8 cellular contexts compared by ENCODE assay signal in genomic region chr19:12550951-12551832, GRCh38. TPM values are rescaled to one million over a fixed set of nuclear protein-coding genes. Genes with fewer than 3 reads are reported as not detected.
DNase-seq lines count a peak whose midpoint lies in the region; ATAC-seq and TF ChIP-seq lines count a peak whose summit lies in the region.

Gene ZNF564, minus strand, starts transcription at chr19:12551482. Its CDS starts 150 bp downstream, at chr19:12551332.

- H3K4me3 ChIP-seq in AG04449 (ENCODE audit: low read depth, low read length) = peak within 1 kb of the TSS; percentile 92
- H3K4me3 ChIP-seq in WI38 (ENCODE audit: low read depth, low read length) = peak within 1 kb of the TSS; percentile 73
- peak within 1 kb of the TSS; percentile 83 to 92 for H3K4me3 ChIP-seq in cardiac fibroblast (replicated peaks in 1 of 2; ENCODE audit: low read depth in 2 of 2, low read length in 2 of 2)
- H3K4me3 ChIP-seq in spleen = peak within 1 kb of the TSS; percentile 73 to 99 (median 90)

- peak; percentile 40 to 76 (median 64) for TF ChIP-seq POLR2A in spleen (IDR thresholded peaks at IDR 0.05)

- H3K27me3 ChIP-seq in spleen (replicated peaks in 1 of 7) = no peaks in the 10 kb centered on the region

- intact Hi-C loops in spleen (cut with DNase I; ENCODE audit: low total_unique reads) = no loop called here

- peaks cover 16 to 64% (median 55%) of the 10 kb centered on the region in 6 donors for H3K4me1 ChIP-seq in spleen

- 0 to 2% (median 0%) methylated on average over 31 to 55 of the region's 55 CpGs for WGBS in spleen, 5 donors

- peaks cover 0 to 37% (median 0%) of the 10 kb centered on the region in 6 donors for H3K36me3 ChIP-seq in spleen

- DNase-seq in AG04449 (ENCODE audit: low read depth, low spot score) (peak; percentile 89), NCI-H2227 treated with DMSO at 0.1 percent for 48 hours (lab: John Stamatoyannopoulos, UW) (peak; percentile 94), cardiac fibroblast (ENCODE audit: low read depth in 2 of 2) (peak; percentile 98 to 99), inferior parietal cortex (ENCODE audit: extremely low spot score) (peak; percentile 98), spleen (peak; percentile 96)

- H3K9me3 ChIP-seq in spleen = no peaks in the 10 kb centered on the region

- H3K27ac ChIP-seq in spleen = peak within 1 kb of the TSS; percentile 96 to 98 (median 96)

- ATAC-seq in GM18907 (IDR thresholded peaks at IDR 0.05; ENCODE audit: unreplicated experiment) (peak; percentile 96), HG03159 (IDR thresholded peaks at IDR 0.05; ENCODE audit: unreplicated experiment) (peak; percentile 97)

- CTCF ChIA-PET in AG04449 (lab: Yijun Ruan, JAX) = interaction anchor here (0.8 to 1.8 kb wide), 4 partner anchors 13 to 460 kb away, joined by 3 to 5 read pairs (median 4); no protein-coding TSS in a partner anchor

- POLR2A ChIA-PET in AG04449 (lab: Yijun Ruan, JAX) = no interaction called here

- TF ChIP-seq CTCF in AG04449 (IDR thresholded peaks at IDR 0.05; ENCODE audit: insufficient read depth, low read length, missing control alignments) (no peak), WI38 (IDR thresholded peaks at IDR 0.05; ENCODE audit: low read depth, low read length) (no peak), cardiac fibroblast (IDR thresholded peaks at IDR 0.05; ENCODE audit: low read depth, low read length) (no peak), spleen (IDR thresholded peaks at IDR 0.05 in 8 of 11, conservative IDR thresholded peaks at IDR 0.05 in 3 of 11) (peak in 3 of 11 experiments; percentile 14 to 32 (median 30))

RNA-seq across cellular contexts. Expression of gene ZNF564, which starts in this region (rescaled TPM):
- total RNA-seq in spleen = 10 to 100 TPM; 17.0 to 24.5 (median 21.7) TPM
- polyA plus RNA-seq in spleen = 10 to 100 TPM in 1 of 3 donors, 1 to 10 TPM in 2; 5.9 to 11.4 (median 6.5) TPM

Comparison
In these comparisons a context has a peak if more than half of its experiments do, and no peak if none do; other contexts are left out.
1. Peak in every context shown above with its lines: DNase-seq, ATAC-seq, H3K4me3 ChIP-seq and H3K27ac ChIP-seq.